In genomic region chr21:37869661-37870060, GRCh38 we compare ENCODE assay signal across 19 cellular contexts. TPM values are rescaled to one million over a fixed set of nuclear protein-coding genes. Genes with fewer than 3 reads are reported as not detected.
"Had no signal": no experiment of that assay in that cellular context is flagged by ENCODE, and none has a peak within 500 bp of the region (broad histone marks: within the 10 kb centered on the region; RNA-seq: fewer than 3 reads in every experiment).

No MANE protein-coding gene starts in this region.

- H3K9me3 Mint-ChIP-seq: activated B cell treated with CpG ODN at 0.5 μM for 24 hours; activated CD4-positive, alpha-beta memory T cell treated with anti-CD3 and anti-CD28 coated beads for 36 hours; activated naive CD8-positive, alpha-beta T cell treated with anti-CD3 and anti-CD28 coated beads for 36 hours; mesothelial cell of epicardium had no signal

- H3K27ac Mint-ChIP-seq: activated B cell treated with CpG ODN at 0.5 μM for 24 hours; activated CD4-positive, alpha-beta memory T cell treated with anti-CD3 and anti-CD28 coated beads for 36 hours; activated naive CD8-positive, alpha-beta T cell treated with anti-CD3 and anti-CD28 coated beads for 36 hours; mesothelial cell of epicardium; progenitor cell of endocrine pancreas had no signal

- H3K4me1 Mint-ChIP-seq: activated naive CD8-positive, alpha-beta T cell treated with anti-CD3 and anti-CD28 coated beads for 36 hours; mesothelial cell of epicardium had no signal

- H3K36me3 ChIP-seq: colonic mucosa, right atrium auricular region, tibial nerve had no signal

- H3K9me3 ChIP-seq: colonic mucosa, right atrium auricular region, tibial nerve had no signal

- ATAC-seq: left lobe of liver; stimulated activated naive CD8-positive, alpha-beta T cell treated with anti-CD3 and anti-CD28 coated beads, Interleukin-15, Interleukin-2, amounts not matched to agents 100 U/mL and 50 U/mL, for 24 hours had no signal

- H3K4me3 ChIP-seq: colonic mucosa, lung, right atrium auricular region, tibial nerve had no signal

- H3K4me3 Mint-ChIP-seq: activated B cell treated with CpG ODN at 0.5 μM for 24 hours; activated CD4-positive, alpha-beta memory T cell treated with anti-CD3 and anti-CD28 coated beads for 36 hours; activated naive CD8-positive, alpha-beta T cell treated with anti-CD3 and anti-CD28 coated beads for 36 hours; mesothelial cell of epicardium had no signal

- H3K4me1 ChIP-seq: colonic mucosa, right atrium auricular region, tibial nerve had no signal

- H3K27me3 Mint-ChIP-seq: activated B cell treated with CpG ODN at 0.5 μM for 24 hours; activated naive CD8-positive, alpha-beta T cell treated with anti-CD3 and anti-CD28 coated beads for 36 hours had no signal

- H3K27ac ChIP-seq: colonic mucosa, right atrium auricular region, tibial nerve had no signal

- H3K36me3 Mint-ChIP-seq: activated CD4-positive, alpha-beta memory T cell treated with anti-CD3 and anti-CD28 coated beads for 36 hours; activated naive CD8-positive, alpha-beta T cell treated with anti-CD3 and anti-CD28 coated beads for 36 hours; mesothelial cell of epicardium had no signal

- H3K27me3 ChIP-seq: colonic mucosa, right atrium auricular region, tibial nerve had no signal

- DNase-seq: activated B cell treated with CpG ODN at 0.5 μM for 24 hours; activated CD4-positive, alpha-beta memory T cell treated with anti-CD3 and anti-CD28 coated beads for 36 hours; activated CD4-positive, alpha-beta T cell treated with anti-CD3 and anti-CD28 coated beads for 4 hours; activated naive CD4-positive, alpha-beta T cell; activated naive CD8-positive, alpha-beta T cell treated with anti-CD3 and anti-CD28 coated beads for 36 hours; activated T-cell treated with anti-CD3 and anti-CD28 coated beads for 4 hours; amniotic stem cell; colonic mucosa; erythroblast; kidney; stimulated activated CD4-positive, alpha-beta T cell treated with anti-CD3 and anti-CD28 coated beads, Interleukin-2, amount 100 ng/mL, for 24 hours; stimulated activated naive CD8-positive, alpha-beta T cell treated with anti-CD3 and anti-CD28 coated beads, Interleukin-15, Interleukin-2, amounts not matched to agents 100 U/mL and 50 U/mL, for 24 hours had no signal

RNA-seq across cellular contexts. Expression of gene KCNJ6, which starts 46.6 kb away (rescaled TPM):
- total RNA-seq: activated B cell treated with CpG ODN at 0.5 μM for 24 hours; activated CD4-positive, alpha-beta memory T cell treated with anti-CD3 and anti-CD28 coated beads for 36 hours; activated naive CD8-positive, alpha-beta T cell treated with anti-CD3 and anti-CD28 coated beads for 36 hours; cardiac septum; left lobe of liver; right atrium auricular region; tibial nerve had no signal
